In the genomic region with DNA sequence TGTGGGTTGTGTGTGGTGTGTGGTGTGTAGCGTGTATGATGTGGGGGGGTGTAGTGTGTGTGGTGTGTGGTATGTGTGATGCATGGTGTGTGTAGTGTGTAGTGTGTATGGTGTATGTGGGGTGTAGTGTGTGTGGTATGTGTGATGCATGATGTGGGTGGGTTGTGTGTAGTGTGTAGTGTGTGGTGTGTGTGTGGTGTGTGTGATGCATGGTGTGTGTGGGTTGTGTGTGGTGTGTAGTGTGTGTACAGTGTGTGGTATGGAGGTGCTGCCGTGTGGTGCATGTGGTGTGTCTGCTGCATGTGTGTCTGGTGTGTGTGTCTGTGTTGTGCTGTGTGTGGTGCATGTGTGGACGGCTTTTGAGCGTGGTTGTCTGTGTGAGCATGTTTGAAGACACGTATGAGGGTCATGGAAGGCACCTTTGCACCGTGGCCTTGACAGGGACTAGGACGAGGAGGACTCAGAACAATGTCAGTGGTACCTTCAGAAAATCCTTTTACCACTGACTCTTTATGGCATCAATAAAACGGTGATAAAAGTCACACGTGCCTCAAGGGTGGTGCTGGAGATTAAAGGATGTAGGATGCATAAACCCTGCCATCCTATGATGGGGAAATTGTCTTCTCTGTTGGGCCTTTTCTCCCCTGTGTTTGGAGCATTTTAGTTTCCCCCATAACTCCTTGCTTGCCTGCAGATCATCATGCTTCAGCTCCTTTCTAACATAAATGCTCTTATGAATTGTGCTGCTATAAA, we compare ENCODE assay signal across 14 cellular contexts.
"Had no signal": no experiment of that assay in that cellular context is flagged by ENCODE, and none has a peak within 500 bp of the region (broad histone marks: within the 10 kb centered on the region; RNA-seq: fewer than 3 reads in every experiment).

No MANE protein-coding gene starts in this region.

- H3K36me3 ChIP-seq: esophagus squamous epithelium, prostate gland had no signal

- ATAC-seq: activated T-cell treated with anti-CD3 and anti-CD28 coated beads, Interleukin-2, amount 50 U/mL, for 72 hours; natural killer cell treated with Interleukin-12 subunit alpha and Interleukin-12 subunit beta and Interleukin-15 and Interleukin-18, amount 100 ng/mL, for 72 hours; sciatic nerve had no signal

- H3K9me3 ChIP-seq: esophagus squamous epithelium, prostate gland, testis had no signal

- DNase-seq: activated CD4-positive, alpha-beta memory T cell treated with anti-CD3 and anti-CD28 coated beads for 36 hours; activated CD8-positive, alpha-beta memory T cell treated with anti-CD3 and anti-CD28 coated beads, Interleukin-2, amount 50 U/mL, for 4 hours; activated T-cell treated with anti-CD3 and anti-CD28 coated beads, Interleukin-2, amount 50 U/mL, for 72 hours; esophagus squamous epithelium; foreskin fibroblast; mammary epithelial cell; occipital lobe; stimulated activated CD4-positive, alpha-beta T cell treated with anti-CD3 and anti-CD28 coated beads, Interleukin-2, amount 100 ng/mL, for 48 hours; stimulated activated CD8-positive, alpha-beta memory T cell treated with anti-CD3 and anti-CD28 coated beads, Interleukin-4, amount 100 ng/mL, for 48 hours; T1000; testis had no signal

- H3K27ac ChIP-seq: esophagus squamous epithelium, prostate gland, testis had no signal

- H3K4me3 ChIP-seq: esophagus squamous epithelium, prostate gland, testis had no signal

- H3K4me1 ChIP-seq: esophagus squamous epithelium, prostate gland, testis had no signal

- H3K27me3 ChIP-seq: testis had no signal
